ENCODE assay signal across 28 cellular contexts in genomic region chr12:38697290-38697689, GRCh38.
"Had no signal": no experiment of that assay in that cellular context is flagged by ENCODE, and none has a peak within 500 bp of the region (broad histone marks: within the 10 kb centered on the region; RNA-seq: fewer than 3 reads in every experiment).

No MANE protein-coding gene starts in this region.

- H3K4me1 ChIP-seq: colonic mucosa, esophagus muscularis mucosa, esophagus squamous epithelium, foreskin keratinocyte, gastrocnemius medialis, gastroesophageal sphincter, heart left ventricle, heart right ventricle had no signal

- H3K27ac ChIP-seq: colonic mucosa, coronary artery, dorsolateral prefrontal cortex, epithelial cell of prostate, esophagus muscularis mucosa, esophagus squamous epithelium, foreskin keratinocyte, gastrocnemius medialis, gastroesophageal sphincter, heart left ventricle, heart right ventricle had no signal

- H3K4me3 ChIP-seq: colonic mucosa, coronary artery, dorsolateral prefrontal cortex, esophagus muscularis mucosa, esophagus squamous epithelium, gastrocnemius medialis, gastroesophageal sphincter, heart left ventricle, heart right ventricle had no signal

- ATAC-seq: effector memory CD8-positive, alpha-beta T cell; esophagus mucosa; foreskin keratinocyte; gastrocnemius medialis; gastroesophageal sphincter; heart left ventricle; heart right ventricle had no signal

- FAIRE-seq: colon, endometrium, endothelial cell of umbilical vein, frontal cortex had no signal

- DNase-seq: colonic mucosa; cortex of kidney; dermis blood vessel endothelial cell; dorsolateral prefrontal cortex; effector CD4-positive, alpha-beta T cell; effector CD8-positive, alpha-beta T cell; effector memory CD4-positive, alpha-beta T cell; effector memory CD8-positive, alpha-beta T cell; endodermal cell; erythroblast; esophagus squamous epithelium; foreskin fibroblast; foreskin keratinocyte; foreskin melanocyte; gastrocnemius medialis; glutamatergic neuron; head of caudate nucleus; heart left ventricle; heart right ventricle had no signal

- H3K36me3 ChIP-seq: colonic mucosa, gastrocnemius medialis had no signal

- H3K27me3 ChIP-seq: colonic mucosa, dorsolateral prefrontal cortex, esophagus muscularis mucosa, esophagus squamous epithelium, foreskin keratinocyte, gastrocnemius medialis, gastroesophageal sphincter, heart left ventricle, heart right ventricle had no signal

- H3K9me3 ChIP-seq: colonic mucosa, esophagus muscularis mucosa, esophagus squamous epithelium, gastrocnemius medialis, gastroesophageal sphincter, heart left ventricle, heart right ventricle had no signal
